ENCODE assay signal across 22 cellular contexts in the genomic region with DNA sequence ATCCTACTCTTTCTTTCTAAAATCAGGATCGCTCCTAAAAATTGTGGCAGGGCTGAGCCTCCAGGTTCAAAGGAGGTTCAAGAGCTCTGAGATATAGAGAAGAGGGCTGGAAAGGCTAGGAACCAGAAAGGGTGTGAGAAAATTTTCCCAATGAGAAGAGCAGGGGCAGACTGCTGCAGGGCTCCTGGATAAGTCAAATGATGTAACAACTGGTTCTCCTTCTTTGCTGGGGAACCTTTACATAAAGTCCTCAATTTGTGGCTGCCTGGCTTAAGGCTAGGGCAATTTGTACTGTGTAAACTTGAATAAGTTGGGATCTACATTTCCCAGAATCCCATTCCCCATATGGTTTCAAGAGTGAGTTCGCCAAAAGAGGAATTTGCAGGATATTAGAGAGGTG. TPM values are rescaled to one million over a fixed set of nuclear protein-coding genes. Genes with fewer than 3 reads are reported as not detected.
DNase-seq lines count a peak whose midpoint lies in the region; ATAC-seq, FAIRE-seq and TF ChIP-seq lines count a peak whose summit lies in the region.
"Had no signal": no experiment of that assay in that cellular context is flagged by ENCODE, and none has a peak within 500 bp of the region (broad histone marks: within the 10 kb centered on the region; RNA-seq: fewer than 3 reads in every experiment).

No MANE protein-coding gene starts in this region.

- no peak for FAIRE-seq in keratinocyte (lab: Jason Lieb, UNC)
- FAIRE-seq: A549, HTR-8/SVneo, RCC 7860 had no signal

- H3K4me2 ChIP-seq in H9 (ENCODE audit: insufficient read depth, insufficient read length, low read length) (no peak overlapping the region), keratinocyte (ENCODE audit: control insufficient read depth, extremely low read depth, insufficient read depth, low read depth, low read length) (no peak overlapping the region)
- H3K4me2 ChIP-seq: A549 had no signal

- no peak overlapping the region for H2BK20ac ChIP-seq in H9 (ENCODE audit: low read depth, low read length, poor library complexity, severe bottlenecking)

- H3K27me3 ChIP-seq in H9 (ENCODE audit: insufficient read depth, low read length) (no peaks in the 10 kb centered on the region), keratinocyte (ENCODE audit: control insufficient read depth, extremely low read depth, insufficient read depth, low read length) (no peaks in the 10 kb centered on the region)
- H3K27me3 ChIP-seq: SJSA1 had no signal

- DNase-seq in H9: no peak
- no peak for DNase-seq in WTC11 (ENCODE audit: low spot score)
- DNase-seq in keratinocyte (ENCODE audit: low read depth, low spot score): no peak
- DNase-seq in stimulated activated CD4-positive, alpha-beta T cell treated with anti-CD3 and anti-CD28 coated beads, Interleukin-2, amount 100 ng/mL, for 48 hours: no peak
- DNase-seq in NCI-H1436 treated with DMSO at 0.1 percent for 48 hours (lab: John Stamatoyannopoulos, UW): no peak
- DNase-seq in hippocampal formation (lab: John Stamatoyannopoulos, UW): no peak
- no peak for DNase-seq in NCI-H2171 (lab: John Stamatoyannopoulos, UW)
- DNase-seq: Karpas-422, NCI-H1048, NCI-H1417 treated with DMSO at 0.1 percent for 48 hours, NCI-H187 treated with DMSO at 0.1 percent for 48 hours, NCI-H510A treated with DMSO at 0.1 percent for 48 hours, NCI-H748 treated with DMSO at 0.1 percent for 48 hours had no signal

- H3K9me3 ChIP-seq in H9 (ENCODE audit: control insufficient read depth, low read depth, low read length) (no peaks in the 10 kb centered on the region), keratinocyte (ENCODE audit: control insufficient read depth, low read depth, low read length) (no peaks in the 10 kb centered on the region)
- H3K9me3 ChIP-seq: A549, HAP-1, SJSA1 had no signal

- H3K4me1 ChIP-seq in H9 (ENCODE audit: insufficient read depth, low read length): peaks cover 4% of the 10 kb centered on the region; the same call in 1 of the 2 replicates
- peaks cover 4% of the 10 kb centered on the region for H3K4me1 ChIP-seq in keratinocyte (ENCODE audit: control insufficient read depth, extremely low read depth, insufficient read depth, low read length)
- H3K4me1 ChIP-seq: A549 had no signal

- no peak overlapping the region for H3K4me3 ChIP-seq in keratinocyte (ENCODE audit: control insufficient read depth in 2 of 3, extremely low read depth in 1 of 3, insufficient read depth in 2 of 3, low read depth in 1 of 3, low read length in 3 of 3)
- H3K4me3 ChIP-seq: A549, HAP-1, SJSA1 had no signal

- H3K27ac ChIP-seq in 22Rv1: 0 out of 2 replicates have a peak overlapping the region, but pooled peaks have one; percentile 22
- H3K27ac ChIP-seq in H9 (ENCODE audit: insufficient read length, low read depth, low read length): no peak overlapping the region
- no peak overlapping the region for H3K27ac ChIP-seq in keratinocyte (ENCODE audit: control insufficient read depth, insufficient read depth, low read length)
- H3K27ac ChIP-seq: A549, SJSA1 had no signal

- H3K18ac ChIP-seq in H9 (ENCODE audit: insufficient read length, low read depth, low read length): no peak overlapping the region

- no peak overlapping the region for H4K8ac ChIP-seq in H9 (replicated peaks; ENCODE audit: insufficient read length, low read depth, low read length)

- no peak overlapping the region for H2BK12ac ChIP-seq in H9 (ENCODE audit: insufficient read length, low read depth, low read length)

- H2BK5ac ChIP-seq in H9 (ENCODE audit: insufficient read length, low read length): no peak overlapping the region

- H3K4me1 Mint-ChIP-seq in H9 (peaks cover 45 to 53% of the 10 kb centered on the region in 2 experiments), WTC11 (peaks cover 52% of the 10 kb centered on the region)
- H3K4me1 Mint-ChIP-seq: B cell, CD14-positive monocyte, IgD-negative memory B cell had no signal

- no peak overlapping the region for H3K14ac ChIP-seq in H9 (ENCODE audit: insufficient read depth, low read length)

- H2BK15ac ChIP-seq in H9 (ENCODE audit: low read depth, low read length): no peak overlapping the region

- no peak overlapping the region for H2AK5ac ChIP-seq in H9 (ENCODE audit: insufficient read length, low read length)

- H3K9ac ChIP-seq in H9 (ENCODE audit: extremely low read depth, insufficient read length, low read length) (no peak overlapping the region), keratinocyte (ENCODE audit: control insufficient read depth, extremely low read depth, insufficient read depth, low read length) (no peak overlapping the region)

- H3K36me3 ChIP-seq in keratinocyte (ENCODE audit: control insufficient read depth in 2 of 2, extremely low read depth in 1 of 2, insufficient read depth in 2 of 2, low read length in 2 of 2): no peaks in the 10 kb centered on the region
- H3K36me3 ChIP-seq: HAP-1, SJSA1 had no signal

- no CpG with 5 or more reads among the region's 2 CpGs for WGBS in H9 (ENCODE audit: extremely low coverage, insufficient read length, low lambda C conversion rate)

- no peak overlapping the region for H4K5ac ChIP-seq in H9 (ENCODE audit: insufficient read length, low read depth, low read length)

- no peak overlapping the region for H3K23ac ChIP-seq in H9 (ENCODE audit: insufficient read length, low read depth, low read length)

- no peaks in the 10 kb centered on the region for H3K9me3 Mint-ChIP-seq in H9
- 0 out of 2 replicates have a peak, but pooled peaks cover 5% of the 10 kb centered on the region for H3K9me3 Mint-ChIP-seq in WTC11
- H3K9me3 Mint-ChIP-seq: IgD-negative memory B cell had no signal

- H3K79me2 ChIP-seq in H9 (ENCODE audit: insufficient read depth, low read length) (no peaks in the 10 kb centered on the region), keratinocyte (ENCODE audit: control insufficient read depth, insufficient read depth, low read length) (no peaks in the 10 kb centered on the region)

- TF ChIP-seq CTCF in 22Rv1 (IDR thresholded peaks at IDR 0.05): no peak
- TF ChIP-seq CTCF in H9 (conservative IDR thresholded peaks at IDR 0.05): no peak
- TF ChIP-seq CTCF in WTC11 (IDR thresholded peaks at IDR 0.05): no peak
- no peak for TF ChIP-seq CTCF in keratinocyte (optimal IDR thresholded peaks at IDR 0.05 in 1 of 3, IDR thresholded peaks at IDR 0.05 in 1 of 3, conservative IDR thresholded peaks at IDR 0.05 in 1 of 3; ENCODE audit: extremely low read depth in 1 of 3, insufficient read depth in 2 of 3, low read length in 3 of 3)

- H3K36me3 Mint-ChIP-seq in H9 (ENCODE audit: insufficient read depth in 1 of 3, low read depth in 3 of 3) (no peaks in the 10 kb centered on the region), WTC11 (no peaks in the 10 kb centered on the region)
- H3K36me3 Mint-ChIP-seq: CD14-positive monocyte had no signal

- H3K4ac ChIP-seq in H9 (ENCODE audit: low read depth, low read length): no peak overlapping the region

- no peak overlapping the region for H3K56ac ChIP-seq in H9 (ENCODE audit: insufficient read length, low read depth, low read length)

- no peaks in the 10 kb centered on the region for H4K20me1 ChIP-seq in H9 (ENCODE audit: control insufficient read depth, insufficient read depth, insufficient read length)
- no peaks in the 10 kb centered on the region for H4K20me1 ChIP-seq in keratinocyte (ENCODE audit: control insufficient read depth, extremely low read depth, insufficient read depth, low read length)

- CTCF ChIA-PET in WTC11 (lab: Charles Lee): interaction anchor here (0.6 to 2.6 kb wide), 3 partner anchors 16 to 47 kb away, joined by 4 to 9 read pairs (median 5); partner anchors contain the start of gene AKAP1

- ATAC-seq in WTC11: no peak; the same call in 1 of the 2 replicates

- H3T11ph ChIP-seq in H9 (ENCODE audit: low read length): no peak overlapping the region

- dilution Hi-C loops in keratinocyte (cut with MboI; ENCODE audit: extremely low pct_ligation_motif_present, low sequenced_read_pairs): no loop called here

- POLR2A ChIA-PET in WTC11 (lab: Charles Lee): interaction anchor here (0.6 kb wide), 1 partner anchor 1560 kb away, joined by 6 read pairs; no protein-coding TSS in a partner anchor

- no peaks in the 10 kb centered on the region for H3K79me1 ChIP-seq in H9 (ENCODE audit: insufficient read depth, low read depth, low read length, poor library complexity, severe bottlenecking)

- H2BK120ac ChIP-seq in H9 (ENCODE audit: low read depth, low read length, poor library complexity, severe bottlenecking): no peak overlapping the region

- no peaks in the 10 kb centered on the region for H3K23me2 ChIP-seq in H9 (ENCODE audit: insufficient read length, low read depth, low read length, poor library complexity, severe bottlenecking)

- no peak overlapping the region for H4K91ac ChIP-seq in H9 (ENCODE audit: insufficient read length, low read depth, low read length)

- no peak overlapping the region for H2AFZ ChIP-seq in H9 (ENCODE audit: low read length)
- peak overlapping the region; percentile 73 for H2AFZ ChIP-seq in keratinocyte (ENCODE audit: control insufficient read depth, low read length)

- 0 out of 2 replicates have a peak, but pooled peaks cover 3% of the 10 kb centered on the region for H3K27me3 Mint-ChIP-seq in H9 (ENCODE audit: low read depth)
- H3K27me3 Mint-ChIP-seq in WTC11 (ENCODE audit: low read depth): no peaks in the 10 kb centered on the region
- H3K27me3 Mint-ChIP-seq: B cell, IgD-negative memory B cell had no signal

- no peaks in the 10 kb centered on the region for H3K9me1 ChIP-seq in keratinocyte (ENCODE audit: control insufficient read depth, extremely low read depth, insufficient read depth, low read length)

- H3K27ac Mint-ChIP-seq in H9: peak overlapping the region; percentile 34 to 85 (median 70); a peak in 5 of 7 replicates
- H3K27ac Mint-ChIP-seq in WTC11: 0 out of 2 replicates have a peak overlapping the region, but pooled peaks have one; percentile 81
- H3K27ac Mint-ChIP-seq: B cell, CD14-positive monocyte, IgD-negative memory B cell had no signal

- H3K4me3 Mint-ChIP-seq in H9 (no peak overlapping the region), WTC11 (no peak overlapping the region)
- H3K4me3 Mint-ChIP-seq: B cell, CD14-positive monocyte had no signal

RNA-seq across cellular contexts. Expression of gene AKAP1, which starts 16.3 kb away (rescaled TPM):
- total RNA-seq in H9 (2021) (61.2 and 65.4 TPM in 2 replicates), WTC11 (2021) (55.9 to 74.5 TPM (median 56.2 TPM) in 3 replicates)
- polyA plus RNA-seq in keratinocyte: 24.1 to 39.5 TPM (median 31.3 TPM) in 3 replicates
- 33.6 TPM for polyA plus RNA-seq in keratinocyte (2011; ENCODE audit: low read depth)
- polyA plus RNA-seq in keratinocyte (2011; cell fraction: cytosol; rRNA removed): 16.5 and 16.6 TPM in 2 replicates
- polyA plus RNA-seq in keratinocyte (2011; cell fraction: nucleus; rRNA removed): 106 and 125 TPM in 2 replicates
- 15.7 and 21.0 TPM in 2 replicates for polyA plus RNA-seq in keratinocyte (2012; ENCODE audit: low replicate concordance)
- 65.2 to 105 TPM (median 75.1 TPM) in 3 replicates for polyA minus RNA-seq in keratinocyte
- 49.1 TPM for polyA minus RNA-seq in keratinocyte (2011; cell fraction: cytosol; rRNA and poly(A)+ RNA removed)
- polyA minus RNA-seq in keratinocyte (2011; cell fraction: nucleus; rRNA and poly(A)+ RNA removed): 69.1 and 71.8 TPM in 2 replicates
